Comparison of ENCODE assay signal across 13 cellular contexts in the genomic region with DNA sequence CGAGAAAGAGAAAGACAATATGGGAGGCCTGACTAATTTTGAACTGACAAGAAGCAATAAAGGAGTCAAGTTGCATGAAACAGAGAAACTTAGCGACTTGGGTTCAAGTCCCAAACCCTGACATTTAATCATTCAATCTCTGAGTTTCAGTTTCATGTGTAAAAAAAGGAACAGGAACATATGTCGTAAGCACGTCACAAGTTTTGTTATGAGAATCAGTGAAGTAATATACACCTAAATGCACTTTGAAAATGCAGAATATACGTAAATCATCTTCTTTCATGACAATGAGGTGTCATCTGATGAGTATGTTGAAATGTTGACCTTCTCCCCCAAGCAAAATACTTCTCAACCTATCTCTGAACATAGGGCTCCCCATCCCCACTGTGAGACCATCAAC. TPM values are rescaled to one million over a fixed set of nuclear protein-coding genes. Genes with fewer than 3 reads are reported as not detected.
DNase-seq lines count a peak whose midpoint lies in the region; ATAC-seq and TF ChIP-seq lines count a peak whose summit lies in the region.
"Had no signal": no experiment of that assay in that cellular context is flagged by ENCODE, and none has a peak within 500 bp of the region (broad histone marks: within the 10 kb centered on the region; RNA-seq: fewer than 3 reads in every experiment).

No MANE protein-coding gene starts in this region.

- no peak overlapping the region for H2BK5ac ChIP-seq in mesendoderm (ENCODE audit: low read length)

- peak in 2 of 5 donors; percentile 1 to 19 for DNase-seq in CD4-positive, alpha-beta memory T cell
- peak; percentile 15 for DNase-seq in GM19238 (ENCODE audit: insufficient read length, low spot score)
- DNase-seq in OCI-LY7 (ENCODE audit: low spot score), result peak; percentile 2
- DNase-seq in epidermal melanocyte (ENCODE audit: insufficient read length, low spot score), result no peak
- no peak for DNase-seq in mesendoderm
- DNase-seq in stimulated activated CD4-positive, alpha-beta T cell treated with anti-CD3 and anti-CD28 coated beads, Interleukin-2, amount 100 ng/mL, for 24 hours, result no peak
- no peak for DNase-seq in COLO829 (ENCODE audit: low spot score)
- DNase-seq: DMS 273 treated with DMSO at 0.1 percent for 48 hours, KBM-7, T-cell had no signal

- H3K27me3 Mint-ChIP-seq in CD4-positive, alpha-beta memory T cell, result no peaks in the 10 kb centered on the region
- H3K27me3 Mint-ChIP-seq: brain, T-cell had no signal

- H3K56ac ChIP-seq in mesendoderm (ENCODE audit: low read length), result no peak overlapping the region

- no peak overlapping the region for H3K9ac ChIP-seq in mesendoderm (ENCODE audit: low read length)
- H3K9ac ChIP-seq: parathyroid adenoma had no signal

- no peak overlapping the region for H3K27ac ChIP-seq in CD4-positive, alpha-beta memory T cell (ENCODE audit: low read depth, low read length)
- no peak overlapping the region for H3K27ac ChIP-seq in OCI-LY7 (ENCODE audit: low read depth, low read length, poor library complexity, severe bottlenecking)
- H3K27ac ChIP-seq in mesendoderm (ENCODE audit: low read depth, low read length), result no peak overlapping the region
- H3K27ac ChIP-seq: parathyroid adenoma had no signal

- BruUV-seq in OCI-LY7 (replicated peaks; lab: Mats Ljungman, UMichigan), result no TSS peak

- no peaks in the 10 kb centered on the region for H3K9me3 Mint-ChIP-seq in CD4-positive, alpha-beta memory T cell
- H3K9me3 Mint-ChIP-seq: brain, T-cell had no signal

- no peaks in the 10 kb centered on the region for H3K9me3 ChIP-seq in CD4-positive, alpha-beta memory T cell (ENCODE audit: control insufficient read depth in 1 of 2, low read length in 2 of 2)
- H3K9me3 ChIP-seq in OCI-LY7 (ENCODE audit: low read length), result no peaks in the 10 kb centered on the region

- no peaks in the 10 kb centered on the region for H3K9me2 ChIP-seq in OCI-LY7 (ENCODE audit: insufficient read depth, low read length)

- CTCF ChIA-PET in CD4-positive, alpha-beta memory T cell (lab: Charles Lee; ENCODE audit: partially characterized antibody), result interaction anchor here (1.3 kb wide), 1 partner anchor 169 kb away, joined by 4 read pairs; no protein-coding TSS in a partner anchor
- CTCF ChIA-PET in OCI-LY7 (lab: Charles Lee; ENCODE audit: unreplicated experiment), result no interaction called here

- H3K4me1 Mint-ChIP-seq in CD4-positive, alpha-beta memory T cell, result peaks cover 2 to 13% (median 8%) of the 10 kb centered on the region in 4 donors
- H3K4me1 Mint-ChIP-seq: brain had no signal

- no peak overlapping the region for H3K4ac ChIP-seq in mesendoderm (ENCODE audit: low read depth, low read length)

- no peak overlapping the region for H2BK120ac ChIP-seq in mesendoderm (ENCODE audit: low read depth, low read length)

- no peak overlapping the region for H4K8ac ChIP-seq in mesendoderm (ENCODE audit: low read depth, low read length)

- POLR2A ChIA-PET in CD4-positive, alpha-beta memory T cell (lab: Charles Lee; ENCODE audit: partially characterized antibody), result no interaction called here
- POLR2A ChIA-PET in OCI-LY7 (lab: Charles Lee), result interaction anchor here (0.6 kb wide), 1 partner anchor 263 kb away, joined by 3 read pairs; no protein-coding TSS in a partner anchor

- H3K27ac Mint-ChIP-seq in CD4-positive, alpha-beta memory T cell, result peak overlapping the region; percentile 5 to 87 (median 25)
- H3K27ac Mint-ChIP-seq: brain had no signal

- peak overlapping the region in 1 of 8 donors; percentile 49 for H3K4me3 Mint-ChIP-seq in CD4-positive, alpha-beta memory T cell
- H3K4me3 Mint-ChIP-seq: brain, T-cell had no signal

- no peak overlapping the region for H3K18ac ChIP-seq in mesendoderm (ENCODE audit: low read length)

- H3K36me3 ChIP-seq in CD4-positive, alpha-beta memory T cell (ENCODE audit: insufficient read depth, low read length), result no peaks in the 10 kb centered on the region
- H3K36me3 ChIP-seq in OCI-LY7 (ENCODE audit: insufficient read depth, low read length) (no peaks in the 10 kb centered on the region), mesendoderm (ENCODE audit: control insufficient read depth, insufficient read depth, low read length) (no peaks in the 10 kb centered on the region)

- H2AK5ac ChIP-seq in mesendoderm (ENCODE audit: low read length), result no peak overlapping the region

- H4K5ac ChIP-seq in mesendoderm (ENCODE audit: low read length), result no peak overlapping the region

- no peak overlapping the region for H2AFZ ChIP-seq in OCI-LY7 (ENCODE audit: low read length)
- H2AFZ ChIP-seq: parathyroid adenoma had no signal

- no peak overlapping the region for H2BK15ac ChIP-seq in mesendoderm (replicated peaks; ENCODE audit: low read depth)

- H3K4me2 ChIP-seq in OCI-LY7 (ENCODE audit: low read length), result no peak overlapping the region
- no peak overlapping the region for H3K4me2 ChIP-seq in mesendoderm (ENCODE audit: low read length)

- TF ChIP-seq CTCF in OCI-LY7 (conservative IDR thresholded peaks at IDR 0.05; ENCODE audit: low read length), result no peak

- no peaks in the 10 kb centered on the region for H4K20me1 ChIP-seq in OCI-LY7 (ENCODE audit: insufficient read depth, low read length)

- no peaks in the 10 kb centered on the region for H3K79me1 ChIP-seq in mesendoderm (ENCODE audit: low read length)

- peak; percentile 89 for ATAC-seq in HG02943 (IDR thresholded peaks at IDR 0.05; ENCODE audit: low read depth, unreplicated experiment)

- peaks cover 0 to 40% of the 10 kb centered on the region in 2 donors for H3K36me3 Mint-ChIP-seq in CD4-positive, alpha-beta memory T cell

- WGBS in mesendoderm (ENCODE audit: extremely low coverage, insufficient coverage, low lambda C conversion rate), result no CpG with 5 or more reads among the region's 5 CpGs

- intact Hi-C loops in CD4-positive, alpha-beta memory T cell (cut with micrococcal nuclease), result no loop called here
- intact Hi-C loops in OCI-LY7 (cut with micrococcal nuclease; ENCODE audit: unreplicated experiment), result no loop called here

- H3K79me2 ChIP-seq in OCI-LY7 (ENCODE audit: insufficient read depth, low read depth, low read length) (no peaks in the 10 kb centered on the region), mesendoderm (ENCODE audit: control insufficient read depth, insufficient read depth, low read length) (no peaks in the 10 kb centered on the region)
- H3K79me2 ChIP-seq: parathyroid adenoma had no signal

- no peaks in the 10 kb centered on the region for H3K4me1 ChIP-seq in CD4-positive, alpha-beta memory T cell (ENCODE audit: insufficient read depth, low read length)
- H3K4me1 ChIP-seq in OCI-LY7 (ENCODE audit: insufficient read depth, low read length, poor library complexity, severe bottlenecking) (no peaks in the 10 kb centered on the region), mesendoderm (ENCODE audit: control insufficient read depth, low read depth, low read length) (no peaks in the 10 kb centered on the region)
- H3K4me1 ChIP-seq: parathyroid adenoma had no signal

- H3K4me3 ChIP-seq in CD4-positive, alpha-beta memory T cell (ENCODE audit: low read length in 2 of 2), result no peak overlapping the region
- no peak overlapping the region for H3K4me3 ChIP-seq in OCI-LY7 (ENCODE audit: low read depth, low read length, poor library complexity, severe bottlenecking)
- no peak overlapping the region for H3K4me3 ChIP-seq in mesendoderm (ENCODE audit: low read length)

- H3K23ac ChIP-seq in mesendoderm (ENCODE audit: low read length), result no peak overlapping the region

- no peaks in the 10 kb centered on the region for H3K27me3 ChIP-seq in CD4-positive, alpha-beta memory T cell (ENCODE audit: insufficient read depth, low read length)
- H3K27me3 ChIP-seq in mesendoderm (ENCODE audit: insufficient read depth, low read length, poor library complexity), result no peaks in the 10 kb centered on the region

RNA-seq across cellular contexts. Expression of gene ACOT9, which starts 10.4 kb away (rescaled TPM):
- 10 to 100 TPM; 21.2 to 25.2 TPM for total RNA-seq in CD4-positive, alpha-beta memory T cell
- 10 to 100 TPM; 22.5 to 28.1 TPM for polyA plus RNA-seq in CD4-positive, alpha-beta memory T cell
- total RNA-seq in OCI-LY7 (2014; rRNA removed; shearing (Covaris generic)), result 9.0 and 10.6 TPM in 2 replicates
- 1.9 and 2.1 TPM in 2 replicates for total RNA-seq in OCI-LY7 (2022)
- 39.4 TPM for polyA plus RNA-seq in mesendoderm (2013, experiment 1 of 2)
- 40.3 TPM for polyA plus RNA-seq in mesendoderm (2013, experiment 2 of 2)

RNA-seq across cellular contexts. Expression of gene SAT1, which starts 50.3 kb away (rescaled TPM):
- 100 to 1,000 TPM; 139 to 145 TPM for total RNA-seq in CD4-positive, alpha-beta memory T cell
- polyA plus RNA-seq in CD4-positive, alpha-beta memory T cell, result 100 to 1,000 TPM; 127 to 134 TPM
- total RNA-seq in OCI-LY7 (2014; rRNA removed; shearing (Covaris generic)), result 46.9 and 75.9 TPM in 2 replicates
- 50.7 and 56.8 TPM in 2 replicates for total RNA-seq in OCI-LY7 (2022)
- polyA plus RNA-seq in mesendoderm (2013, experiment 1 of 2), result 32.9 TPM
- polyA plus RNA-seq in mesendoderm (2013, experiment 2 of 2), result 32.5 TPM

Comparison
In these comparisons a context has a peak if more than half of its experiments do, and no peak if none do; other contexts are left out.
1. DNase-seq: peak in GM19238 (single experiment) and OCI-LY7 (single experiment); none in epidermal melanocyte (single experiment), mesendoderm (single experiment), stimulated activated CD4-positive, alpha-beta T cell treated with anti-CD3 and anti-CD28 coated beads, Interleukin-2, amount 100 ng/mL, for 24 hours (0 of 2) and COLO829 (single experiment).